In the genomic region with DNA sequence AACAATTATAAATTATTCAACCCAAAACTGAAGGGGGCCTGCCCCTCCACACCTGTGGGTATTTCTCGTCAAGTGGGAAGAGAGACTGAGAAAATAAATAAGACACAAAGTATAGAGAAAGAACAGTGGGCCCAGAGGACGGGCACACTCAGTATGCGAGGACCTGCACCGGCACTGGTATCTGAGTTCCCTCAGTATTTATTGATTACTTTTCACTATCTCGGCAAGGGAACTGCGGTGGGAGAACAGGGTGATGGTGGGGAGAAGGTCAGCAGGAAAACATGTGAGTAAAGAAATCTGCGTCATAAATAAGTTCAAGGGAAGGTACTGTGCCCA, we compare ENCODE assay signal across 1 cellular context.
TF ChIP-seq lines count a peak whose summit lies in the region.

No MANE protein-coding gene starts in this region.

TF ChIP-seq in GM23338, 12 proteins besides CTCF, POLR2A, EP300 and RAD21 (continued from another document):
- TF ChIP-seq, protein P1, sequence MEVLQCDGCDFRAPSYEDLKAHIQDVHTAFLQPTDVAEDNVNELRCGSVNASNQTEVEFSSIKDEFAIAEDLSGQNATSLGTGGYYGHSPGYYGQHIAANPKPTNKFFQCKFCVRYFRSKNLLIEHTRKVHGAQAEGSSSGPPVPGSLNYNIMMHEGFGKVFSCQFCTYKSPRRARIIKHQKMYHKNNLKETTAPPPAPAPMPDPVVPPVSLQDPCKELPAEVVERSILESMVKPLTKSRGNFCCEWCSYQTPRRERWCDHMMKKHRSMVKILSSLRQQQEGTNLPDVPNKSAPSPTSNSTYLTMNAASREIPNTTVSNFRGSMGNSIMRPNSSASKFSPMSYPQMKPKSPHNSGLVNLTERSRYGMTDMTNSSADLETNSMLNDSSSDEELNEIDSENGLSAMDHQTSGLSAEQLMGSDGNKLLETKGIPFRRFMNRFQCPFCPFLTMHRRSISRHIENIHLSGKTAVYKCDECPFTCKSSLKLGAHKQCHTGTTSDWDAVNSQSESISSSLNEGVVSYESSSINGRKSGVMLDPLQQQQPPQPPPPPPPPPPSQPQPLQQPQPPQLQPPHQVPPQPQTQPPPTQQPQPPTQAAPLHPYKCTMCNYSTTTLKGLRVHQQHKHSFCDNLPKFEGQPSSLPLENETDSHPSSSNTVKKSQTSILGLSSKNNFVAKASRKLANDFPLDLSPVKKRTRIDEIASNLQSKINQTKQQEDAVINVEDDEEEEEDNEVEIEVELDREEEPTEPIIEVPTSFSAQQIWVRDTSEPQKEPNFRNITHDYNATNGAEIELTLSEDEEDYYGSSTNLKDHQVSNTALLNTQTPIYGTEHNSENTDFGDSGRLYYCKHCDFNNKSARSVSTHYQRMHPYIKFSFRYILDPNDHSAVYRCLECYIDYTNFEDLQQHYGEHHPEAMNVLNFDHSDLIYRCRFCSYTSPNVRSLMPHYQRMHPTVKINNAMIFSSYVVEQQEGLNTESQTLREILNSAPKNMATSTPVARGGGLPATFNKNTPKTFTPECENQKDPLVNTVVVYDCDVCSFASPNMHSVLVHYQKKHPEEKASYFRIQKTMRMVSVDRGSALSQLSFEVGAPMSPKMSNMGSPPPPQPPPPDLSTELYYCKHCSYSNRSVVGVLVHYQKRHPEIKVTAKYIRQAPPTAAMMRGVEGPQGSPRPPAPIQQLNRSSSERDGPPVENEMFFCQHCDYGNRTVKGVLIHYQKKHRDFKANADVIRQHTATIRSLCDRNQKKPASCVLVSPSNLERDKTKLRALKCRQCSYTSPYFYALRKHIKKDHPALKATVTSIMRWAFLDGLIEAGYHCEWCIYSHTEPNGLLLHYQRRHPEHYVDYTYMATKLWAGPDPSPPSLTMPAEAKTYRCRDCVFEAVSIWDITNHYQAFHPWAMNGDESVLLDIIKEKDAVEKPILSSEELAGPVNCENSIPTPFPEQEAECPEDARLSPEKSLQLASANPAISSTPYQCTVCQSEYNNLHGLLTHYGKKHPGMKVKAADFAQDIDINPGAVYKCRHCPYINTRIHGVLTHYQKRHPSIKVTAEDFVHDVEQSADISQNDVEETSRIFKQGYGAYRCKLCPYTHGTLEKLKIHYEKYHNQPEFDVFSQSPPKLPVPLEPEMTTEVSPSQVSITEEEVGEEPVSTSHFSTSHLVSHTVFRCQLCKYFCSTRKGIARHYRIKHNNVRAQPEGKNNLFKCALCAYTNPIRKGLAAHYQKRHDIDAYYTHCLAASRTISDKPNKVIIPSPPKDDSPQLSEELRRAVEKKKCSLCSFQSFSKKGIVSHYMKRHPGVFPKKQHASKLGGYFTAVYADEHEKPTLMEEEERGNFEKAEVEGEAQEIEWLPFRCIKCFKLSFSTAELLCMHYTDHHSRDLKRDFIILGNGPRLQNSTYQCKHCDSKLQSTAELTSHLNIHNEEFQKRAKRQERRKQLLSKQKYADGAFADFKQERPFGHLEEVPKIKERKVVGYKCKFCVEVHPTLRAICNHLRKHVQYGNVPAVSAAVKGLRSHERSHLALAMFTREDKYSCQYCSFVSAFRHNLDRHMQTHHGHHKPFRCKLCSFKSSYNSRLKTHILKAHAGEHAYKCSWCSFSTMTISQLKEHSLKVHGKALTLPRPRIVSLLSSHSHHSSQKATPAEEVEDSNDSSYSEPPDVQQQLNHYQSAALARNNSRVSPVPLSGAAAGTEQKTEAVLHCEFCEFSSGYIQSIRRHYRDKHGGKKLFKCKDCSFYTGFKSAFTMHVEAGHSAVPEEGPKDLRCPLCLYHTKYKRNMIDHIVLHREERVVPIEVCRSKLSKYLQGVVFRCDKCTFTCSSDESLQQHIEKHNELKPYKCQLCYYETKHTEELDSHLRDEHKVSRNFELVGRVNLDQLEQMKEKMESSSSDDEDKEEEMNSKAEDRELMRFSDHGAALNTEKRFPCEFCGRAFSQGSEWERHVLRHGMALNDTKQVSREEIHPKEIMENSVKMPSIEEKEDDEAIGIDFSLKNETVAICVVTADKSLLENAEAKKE (CRISPR knock-in tag; IDR thresholded peaks at IDR 0.05) = no peak
- TF ChIP-seq, protein P2, sequence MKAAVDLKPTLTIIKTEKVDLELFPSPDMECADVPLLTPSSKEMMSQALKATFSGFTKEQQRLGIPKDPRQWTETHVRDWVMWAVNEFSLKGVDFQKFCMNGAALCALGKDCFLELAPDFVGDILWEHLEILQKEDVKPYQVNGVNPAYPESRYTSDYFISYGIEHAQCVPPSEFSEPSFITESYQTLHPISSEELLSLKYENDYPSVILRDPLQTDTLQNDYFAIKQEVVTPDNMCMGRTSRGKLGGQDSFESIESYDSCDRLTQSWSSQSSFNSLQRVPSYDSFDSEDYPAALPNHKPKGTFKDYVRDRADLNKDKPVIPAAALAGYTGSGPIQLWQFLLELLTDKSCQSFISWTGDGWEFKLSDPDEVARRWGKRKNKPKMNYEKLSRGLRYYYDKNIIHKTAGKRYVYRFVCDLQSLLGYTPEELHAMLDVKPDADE (IDR thresholded peaks at IDR 0.05) = no peak
- TF ChIP-seq STAT1 (IDR thresholded peaks at IDR 0.05; ENCODE audit: unreplicated experiment) (no peak), JUNB (IDR thresholded peaks at IDR 0.05; ENCODE audit: unreplicated experiment) (no peak), POLR2AphosphoS5 (IDR thresholded peaks at IDR 0.05; ENCODE audit: low read depth) (no peak), NANOG (IDR thresholded peaks at IDR 0.05; ENCODE audit: borderline replicate concordance) (no peak), EZH2phosphoT487 (IDR thresholded peaks at IDR 0.05; ENCODE audit: unreplicated experiment) (no peak), EZH2 (IDR thresholded peaks at IDR 0.05; ENCODE audit: low read depth, unreplicated experiment) (no peak)
- TF ChIP-seq, protein P3, sequence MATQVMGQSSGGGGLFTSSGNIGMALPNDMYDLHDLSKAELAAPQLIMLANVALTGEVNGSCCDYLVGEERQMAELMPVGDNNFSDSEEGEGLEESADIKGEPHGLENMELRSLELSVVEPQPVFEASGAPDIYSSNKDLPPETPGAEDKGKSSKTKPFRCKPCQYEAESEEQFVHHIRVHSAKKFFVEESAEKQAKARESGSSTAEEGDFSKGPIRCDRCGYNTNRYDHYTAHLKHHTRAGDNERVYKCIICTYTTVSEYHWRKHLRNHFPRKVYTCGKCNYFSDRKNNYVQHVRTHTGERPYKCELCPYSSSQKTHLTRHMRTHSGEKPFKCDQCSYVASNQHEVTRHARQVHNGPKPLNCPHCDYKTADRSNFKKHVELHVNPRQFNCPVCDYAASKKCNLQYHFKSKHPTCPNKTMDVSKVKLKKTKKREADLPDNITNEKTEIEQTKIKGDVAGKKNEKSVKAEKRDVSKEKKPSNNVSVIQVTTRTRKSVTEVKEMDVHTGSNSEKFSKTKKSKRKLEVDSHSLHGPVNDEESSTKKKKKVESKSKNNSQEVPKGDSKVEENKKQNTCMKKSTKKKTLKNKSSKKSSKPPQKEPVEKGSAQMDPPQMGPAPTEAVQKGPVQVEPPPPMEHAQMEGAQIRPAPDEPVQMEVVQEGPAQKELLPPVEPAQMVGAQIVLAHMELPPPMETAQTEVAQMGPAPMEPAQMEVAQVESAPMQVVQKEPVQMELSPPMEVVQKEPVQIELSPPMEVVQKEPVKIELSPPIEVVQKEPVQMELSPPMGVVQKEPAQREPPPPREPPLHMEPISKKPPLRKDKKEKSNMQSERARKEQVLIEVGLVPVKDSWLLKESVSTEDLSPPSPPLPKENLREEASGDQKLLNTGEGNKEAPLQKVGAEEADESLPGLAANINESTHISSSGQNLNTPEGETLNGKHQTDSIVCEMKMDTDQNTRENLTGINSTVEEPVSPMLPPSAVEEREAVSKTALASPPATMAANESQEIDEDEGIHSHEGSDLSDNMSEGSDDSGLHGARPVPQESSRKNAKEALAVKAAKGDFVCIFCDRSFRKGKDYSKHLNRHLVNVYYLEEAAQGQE (IDR thresholded peaks at IDR 0.05; ENCODE audit: unreplicated experiment) = no peak
TF ChIP-seq in GM23338: peak in this region for 0.
